In genomic region chr10:28533571-28534304, GRCh38 we compare ENCODE assay signal across 8 cellular contexts. TPM values are rescaled to one million over a fixed set of nuclear protein-coding genes. Genes with fewer than 3 reads are reported as not detected.
DNase-seq lines count a peak whose midpoint lies in the region; ATAC-seq and TF ChIP-seq lines count a peak whose summit lies in the region.

No MANE protein-coding gene starts in this region.

- H3K9me3 ChIP-seq in OCI-LY7 (ENCODE audit: low read length) = no peaks in the 10 kb centered on the region

- peaks cover 71% of the 10 kb centered on the region for H3K36me3 Mint-ChIP-seq in activated T-helper 2 cell treated with anti-CD3 and anti-CD28 coated beads, Interferon-gamma antibody, Interleukin-2, Interleukin-4, amounts not matched to agents 10 μg/mL and 5 μg/mL and 100 μg/mL, durations not matched to agents 14 hours and 24 hours and 36 hours (ENCODE audit: low read depth)
- peaks cover 50% of the 10 kb centered on the region for H3K36me3 Mint-ChIP-seq in nephron (ENCODE audit: low read depth)

- peaks cover 45% of the 10 kb centered on the region for H3K4me1 ChIP-seq in OCI-LY7 (ENCODE audit: insufficient read depth, low read length, poor library complexity, severe bottlenecking)

- TF ChIP-seq CTCF in GM12865 (IDR thresholded peaks at IDR 0.05; ENCODE audit: insufficient read depth, low read depth, low read length, missing control alignments) (no peak), OCI-LY7 (conservative IDR thresholded peaks at IDR 0.05; ENCODE audit: low read length) (no peak), nephron (IDR thresholded peaks at IDR 0.05; ENCODE audit: unreplicated experiment in 3 of 3) (no peak)

- H2AFZ ChIP-seq in OCI-LY7 (ENCODE audit: low read length) = no peak overlapping the region

- peak overlapping the region; percentile 93 for H3K27ac Mint-ChIP-seq in activated T-helper 2 cell treated with anti-CD3 and anti-CD28 coated beads, Interferon-gamma antibody, Interleukin-2, Interleukin-4, amounts not matched to agents 10 μg/mL and 5 μg/mL and 100 μg/mL, durations not matched to agents 14 hours and 24 hours and 36 hours
- H3K27ac Mint-ChIP-seq in nephron = peak overlapping the region; percentile 92 to 100 (median 97)

- H3K27ac ChIP-seq in OCI-LY7 (ENCODE audit: low read depth, low read length, poor library complexity, severe bottlenecking) = peak overlapping the region; percentile 85

- peaks cover 38% of the 10 kb centered on the region for H4K20me1 ChIP-seq in OCI-LY7 (ENCODE audit: insufficient read depth, low read length)

- peak overlapping the region; percentile 99 for H3K4me3 Mint-ChIP-seq in activated T-helper 2 cell treated with anti-CD3 and anti-CD28 coated beads, Interferon-gamma antibody, Interleukin-2, Interleukin-4, amounts not matched to agents 10 μg/mL and 5 μg/mL and 100 μg/mL, durations not matched to agents 14 hours and 24 hours and 36 hours (ENCODE audit: low read depth)
- H3K4me3 Mint-ChIP-seq in nephron = peak overlapping the region; percentile 99 to 100 (median 100)

- H3K36me3 ChIP-seq in OCI-LY7 (ENCODE audit: insufficient read depth, low read length) = peaks cover 68% of the 10 kb centered on the region

- intact Hi-C loops in OCI-LY7 (cut with micrococcal nuclease; ENCODE audit: unreplicated experiment) = loop anchor here (2.0 to 5.0 kb wide), 3 partner anchors 201 to 1291 kb away; partner anchors contain the start of gene ACBD5
- intact Hi-C loops in activated T-helper 2 cell treated with anti-CD3 and anti-CD28 coated beads, Interferon-gamma antibody, Interleukin-2, Interleukin-4, amounts not matched to agents 10 μg/mL and 5 μg/mL and 100 μg/mL, durations not matched to agents 14 hours and 24 hours and 36 hours (cut with micrococcal nuclease) = loop anchor here (2.0 to 10.0 kb wide), 9 partner anchors 34 to 1673 kb away; partner anchors contain the start of genes ABI1, ACBD5, BAMBI and MASTL

- H3K9me3 Mint-ChIP-seq in activated T-helper 2 cell treated with anti-CD3 and anti-CD28 coated beads, Interferon-gamma antibody, Interleukin-2, Interleukin-4, amounts not matched to agents 10 μg/mL and 5 μg/mL and 100 μg/mL, durations not matched to agents 14 hours and 24 hours and 36 hours = no peaks in the 10 kb centered on the region
- no peaks in the 10 kb centered on the region for H3K9me3 Mint-ChIP-seq in nephron

- peaks cover 46% of the 10 kb centered on the region for H3K4me1 Mint-ChIP-seq in activated T-helper 2 cell treated with anti-CD3 and anti-CD28 coated beads, Interferon-gamma antibody, Interleukin-2, Interleukin-4, amounts not matched to agents 10 μg/mL and 5 μg/mL and 100 μg/mL, durations not matched to agents 14 hours and 24 hours and 36 hours (ENCODE audit: low read depth)
- peaks cover 46% of the 10 kb centered on the region for H3K4me1 Mint-ChIP-seq in nephron

- CTCF ChIA-PET in OCI-LY7 (lab: Charles Lee; ENCODE audit: unreplicated experiment) = no interaction called here

- peak overlapping the region; percentile 88 for H3K4me3 ChIP-seq in GM12865 (ENCODE audit: low read depth, low read length)
- H3K4me3 ChIP-seq in OCI-LY7 (ENCODE audit: low read depth, low read length, poor library complexity, severe bottlenecking) = peak overlapping the region; percentile 100

- no peaks in the 10 kb centered on the region for H3K27me3 Mint-ChIP-seq in activated T-helper 2 cell treated with anti-CD3 and anti-CD28 coated beads, Interferon-gamma antibody, Interleukin-2, Interleukin-4, amounts not matched to agents 10 μg/mL and 5 μg/mL and 100 μg/mL, durations not matched to agents 14 hours and 24 hours and 36 hours (ENCODE audit: low read depth)
- H3K27me3 Mint-ChIP-seq in nephron (ENCODE audit: low read depth) = no peaks in the 10 kb centered on the region

- no peaks in the 10 kb centered on the region for H3K9me2 ChIP-seq in OCI-LY7 (ENCODE audit: insufficient read depth, low read length)

- BruUV-seq in OCI-LY7 (replicated peaks; lab: Mats Ljungman, UMichigan) = no TSS peak

- peak overlapping the region; percentile 96 for H3K4me2 ChIP-seq in OCI-LY7 (ENCODE audit: low read length)

- POLR2A ChIA-PET in OCI-LY7 (lab: Charles Lee) = interaction anchor here (0.6 to 2.8 kb wide), 5 partner anchors 12 to 199 kb away, joined by 3 to 18 read pairs (median 4); no protein-coding TSS in a partner anchor

- ATAC-seq in HG02884 (IDR thresholded peaks at IDR 0.05; ENCODE audit: unreplicated experiment) = peak; percentile 7
- no peak for ATAC-seq in HG03469 (IDR thresholded peaks at IDR 0.05; ENCODE audit: unreplicated experiment)

- peaks cover 70% of the 10 kb centered on the region for H3K79me2 ChIP-seq in OCI-LY7 (ENCODE audit: insufficient read depth, low read depth, low read length)

- DNase-seq in GM12865 (ENCODE audit: low read depth) = peak; percentile 69
- DNase-seq in OCI-LY7 (ENCODE audit: low spot score) = peak; percentile 73
- peak; percentile 58 for DNase-seq in activated T-helper 2 cell treated with anti-CD3 and anti-CD28 coated beads, Interferon-gamma antibody, Interleukin-2, Interleukin-4, amounts not matched to agents 10 μg/mL and 5 μg/mL and 100 μg/mL, durations not matched to agents 14 hours and 24 hours and 36 hours (ENCODE audit: low spot score)
- peak; percentile 43 for DNase-seq in fibroblast of peridontal ligament (ENCODE audit: extremely low read depth)
- peak; percentile 46 to 70 (median 58) for DNase-seq in stimulated activated naive CD4-positive, alpha-beta T cell (lab: John Stamatoyannopoulos, UW)

RNA-seq across cellular contexts. Expression of gene WAC, which starts 0.8 kb away (rescaled TPM):
- 111 and 114 TPM in 2 replicates for total RNA-seq in OCI-LY7 (2014; rRNA removed; shearing (Covaris generic))
- 121 and 137 TPM in 2 replicates for total RNA-seq in OCI-LY7 (2022)
- total RNA-seq in activated T-helper 2 cell treated with anti-CD3 and anti-CD28 coated beads, Interferon-gamma antibody, Interleukin-2, Interleukin-4, amounts not matched to agents 10 μg/mL and 5 μg/mL and 100 μg/mL, durations not matched to agents 14 hours and 24 hours and 36 hours = 126 and 130 TPM in 2 replicates
